13 cellular contexts compared by ENCODE assay signal in genomic region chr3:17852217-17852616, GRCh38.
DNase-seq lines count a peak whose midpoint lies in the region; ATAC-seq and TF ChIP-seq lines count a peak whose summit lies in the region.
"Had no signal": no experiment of that assay in that cellular context is flagged by ENCODE, and none has a peak within 500 bp of the region (broad histone marks: within the 10 kb centered on the region; RNA-seq: fewer than 3 reads in every experiment).

No MANE protein-coding gene starts in this region.

- no peaks in the 10 kb centered on the region for H3K79me2 ChIP-seq in DND-41 (ENCODE audit: insufficient read depth, low read length)

- H3K36me3 ChIP-seq in DND-41 (ENCODE audit: insufficient read depth, low read length): no peaks in the 10 kb centered on the region
- no peaks in the 10 kb centered on the region for H3K36me3 ChIP-seq in stomach

- H3K9me3 ChIP-seq in DND-41 (ENCODE audit: insufficient read depth, low read length, severe bottlenecking) (no peaks in the 10 kb centered on the region), T-helper 17 cell (ENCODE audit: control insufficient read depth, low read length, poor library complexity, severe bottlenecking) (no peaks in the 10 kb centered on the region), stomach (peaks cover 0 to 3% (median 0%) of the 10 kb centered on the region in 4 donors)

- WGBS in stomach, 5 donors: 82 to 94% (median 90%) methylated on average over 1 of the region's 1 CpG

- H3K4me3 ChIP-seq in DND-41 (ENCODE audit: low read depth in 1 of 2, low read length in 2 of 2) (no peak overlapping the region), stomach (no peak overlapping the region)
- H3K4me3 ChIP-seq: skin epidermis had no signal

- H3K27ac ChIP-seq in DND-41 (ENCODE audit: low read length) (no peak overlapping the region), stomach (no peak overlapping the region)
- H3K27ac ChIP-seq: skin epidermis had no signal

- H3K4me1 ChIP-seq in DND-41 (ENCODE audit: insufficient read depth, low read length) (no peaks in the 10 kb centered on the region), stomach (no peaks in the 10 kb centered on the region)

- CTCF ChIA-PET in activated CD8-positive, alpha-beta T cell treated with anti-CD3 and anti-CD28 coated beads, Interleukin-2, amount 10 ng/mL, durations not matched to agents 7 days and 5 days (lab: Charles Lee): interaction anchor here (3.0 kb wide), 1 partner anchor 11 kb away, joined by 16 read pairs; no protein-coding TSS in a partner anchor

- TF ChIP-seq POLR2A in stomach (IDR thresholded peaks at IDR 0.05): no peak

- no peak for TF ChIP-seq EP300 in stomach (IDR thresholded peaks at IDR 0.05)

- H3K27me3 Mint-ChIP-seq in T-helper 17 cell: peaks cover 15% of the 10 kb centered on the region
- peaks cover 27% of the 10 kb centered on the region for H3K27me3 Mint-ChIP-seq in activated CD8-positive, alpha-beta T cell treated with anti-CD3 and anti-CD28 coated beads, Interleukin-2, amount 10 ng/mL, durations not matched to agents 7 days and 5 days (ENCODE audit: low read depth)

- no peak overlapping the region for H3K9ac ChIP-seq in DND-41 (ENCODE audit: low read depth, low read length)

- TF ChIP-seq CTCF in DND-41 (IDR thresholded peaks at IDR 0.05; ENCODE audit: borderline replicate concordance, extremely low read depth, low read length, poor library complexity, severe bottlenecking): no peak
- TF ChIP-seq CTCF in stomach (IDR thresholded peaks at IDR 0.05): no peak

- intact Hi-C loops in Right ventricle myocardium superior (cut with DNase I) (no loop called here), stomach (cut with DNase I; ENCODE audit: low total_unique reads) (no loop called here)

- H3K4me2 ChIP-seq in DND-41 (ENCODE audit: insufficient read depth, low read length): no peak overlapping the region

- POLR2A ChIA-PET in activated CD8-positive, alpha-beta T cell treated with anti-CD3 and anti-CD28 coated beads, Interleukin-2, amount 10 ng/mL, durations not matched to agents 7 days and 5 days (lab: Charles Lee): no interaction called here

- no peaks in the 10 kb centered on the region for H3K27me3 ChIP-seq in DND-41 (ENCODE audit: insufficient read depth, low read length, poor library complexity)
- no peaks in the 10 kb centered on the region for H3K27me3 ChIP-seq in stomach

- no peak overlapping the region for H3K27ac Mint-ChIP-seq in T-helper 17 cell
- H3K27ac Mint-ChIP-seq in activated CD8-positive, alpha-beta T cell treated with anti-CD3 and anti-CD28 coated beads, Interleukin-2, amount 10 ng/mL, durations not matched to agents 7 days and 5 days: no peak overlapping the region

- no peaks in the 10 kb centered on the region for H3K36me3 Mint-ChIP-seq in T-helper 17 cell (ENCODE audit: low read depth)
- H3K36me3 Mint-ChIP-seq in activated CD8-positive, alpha-beta T cell treated with anti-CD3 and anti-CD28 coated beads, Interleukin-2, amount 10 ng/mL, durations not matched to agents 7 days and 5 days (ENCODE audit: low read depth): no peaks in the 10 kb centered on the region

- no peaks in the 10 kb centered on the region for H3K9me3 Mint-ChIP-seq in activated CD8-positive, alpha-beta T cell treated with anti-CD3 and anti-CD28 coated beads, Interleukin-2, amount 10 ng/mL, durations not matched to agents 7 days and 5 days (ENCODE audit: insufficient read depth)

- DNase-seq in DND-41 (peak; percentile 18), Right ventricle myocardium superior (no peak), T-helper 17 cell (no peak), stomach (no peak)
- no peak for DNase-seq in activated CD8-positive, alpha-beta T cell treated with anti-CD3 and anti-CD28 coated beads, Interleukin-2, amount 10 ng/mL, durations not matched to agents 7 days and 5 days
- DNase-seq: erythroblast, hippocampal formation, KBM-7, SW 1271 had no signal

- no peaks in the 10 kb centered on the region for H3K4me1 Mint-ChIP-seq in T-helper 17 cell
- H3K4me1 Mint-ChIP-seq in activated CD8-positive, alpha-beta T cell treated with anti-CD3 and anti-CD28 coated beads, Interleukin-2, amount 10 ng/mL, durations not matched to agents 7 days and 5 days (ENCODE audit: low read depth): no peaks in the 10 kb centered on the region

- ATAC-seq in DND-41 (ENCODE audit: insufficient read depth, low read depth): peak; percentile 76
- ATAC-seq in GM19372 (IDR thresholded peaks at IDR 0.05; ENCODE audit: low read depth, unreplicated experiment): peak; percentile 62
- ATAC-seq in HG02623 (IDR thresholded peaks at IDR 0.05; ENCODE audit: unreplicated experiment): peak; percentile 71
- ATAC-seq in HG03442 (IDR thresholded peaks at IDR 0.05; ENCODE audit: unreplicated experiment): peak; percentile 92
- no peak for ATAC-seq in Right ventricle myocardium superior (ENCODE audit: poor library complexity)
- ATAC-seq in T-helper 17 cell: no peak
- no peak for ATAC-seq in activated CD8-positive, alpha-beta T cell treated with anti-CD3 and anti-CD28 coated beads, Interleukin-2, amount 10 ng/mL, durations not matched to agents 7 days and 5 days

- H4K20me1 ChIP-seq in DND-41 (ENCODE audit: insufficient read depth, low read length): no peaks in the 10 kb centered on the region

- no peak overlapping the region for H3K4me3 Mint-ChIP-seq in T-helper 17 cell
- H3K4me3 Mint-ChIP-seq in activated CD8-positive, alpha-beta T cell treated with anti-CD3 and anti-CD28 coated beads, Interleukin-2, amount 10 ng/mL, durations not matched to agents 7 days and 5 days: no peak overlapping the region

- no peak overlapping the region for H2AFZ ChIP-seq in DND-41 (ENCODE audit: low read depth, low read length)

Comparison
In these comparisons a context has a peak if more than half of its experiments do, and no peak if none do; other contexts are left out.
1. ATAC-seq: peak in DND-41 (single experiment), GM19372 (single experiment), HG02623 (single experiment) and HG03442 (single experiment); none in Right ventricle myocardium superior (single experiment), T-helper 17 cell (single experiment) and activated CD8-positive, alpha-beta T cell treated with anti-CD3 and anti-CD28 coated beads, Interleukin-2, amount 10 ng/mL, durations not matched to agents 7 days and 5 days (single experiment).